Comparison of ENCODE assay signal across 8 cellular contexts in genomic region chr12:51028126-51028810, GRCh38. TPM values are rescaled to one million over a fixed set of nuclear protein-coding genes. Genes with fewer than 3 reads are reported as not detected.
DNase-seq lines count a peak whose midpoint lies in the region; ATAC-seq and TF ChIP-seq lines count a peak whose summit lies in the region.

No MANE protein-coding gene starts in this region.

- H3K9me3 ChIP-seq in NT2/D1 (ENCODE audit: insufficient read depth, low read length) (no peaks in the 10 kb centered on the region), breast epithelium (no peaks in the 10 kb centered on the region), right atrium auricular region (no peaks in the 10 kb centered on the region)

- TF ChIP-seq CTCF in HL-60 (IDR thresholded peaks at IDR 0.05; ENCODE audit: insufficient read depth, low read length) (peak; percentile 33), breast epithelium (IDR thresholded peaks at IDR 0.05) (peak in 2 of 3 donors; percentile 35 to 39), right atrium auricular region (IDR thresholded peaks at IDR 0.05) (peak in 1 of 2 donors; percentile 26)

- no peak overlapping the region for H3K9ac ChIP-seq in NT2/D1 (ENCODE audit: insufficient read length, low read depth)

- intact Hi-C loops in breast epithelium (cut with DNase I; ENCODE audit: low total_unique reads): no loop called here

- no peaks in the 10 kb centered on the region for H3K27me3 ChIP-seq in HL-60 (ENCODE audit: insufficient read depth, poor library complexity, severe bottlenecking)
- no peaks in the 10 kb centered on the region for H3K27me3 ChIP-seq in NT2/D1 (ENCODE audit: insufficient read depth, insufficient read length)
- H3K27me3 ChIP-seq in breast epithelium: no peaks in the 10 kb centered on the region
- no peaks in the 10 kb centered on the region for H3K27me3 ChIP-seq in right atrium auricular region

- DNase-seq in D341Med (ENCODE audit: low spot score) (peak; percentile 58), HL-60 (ENCODE audit: low read depth in 1 of 2, low spot score in 1 of 2) (peak; percentile 73 to 88), NT2/D1 (ENCODE audit: low read depth, low spot score) (peak; percentile 39), breast epithelium (ENCODE audit: low spot score in 2 of 2) (peak in 1 of 2 donors; percentile 64), mesenteric fat pad (ENCODE audit: low spot score) (peak; percentile 55), right atrium auricular region (ENCODE audit: low spot score) (no peak)

- H3K4me1 ChIP-seq in NT2/D1 (ENCODE audit: insufficient read depth, insufficient read length): peaks cover 11% of the 10 kb centered on the region
- H3K4me1 ChIP-seq in breast epithelium: peaks cover 0 to 8% of the 10 kb centered on the region in 2 donors
- peaks cover 0 to 20% of the 10 kb centered on the region in 2 donors for H3K4me1 ChIP-seq in right atrium auricular region

- H3K36me3 ChIP-seq in NT2/D1 (ENCODE audit: insufficient read depth, insufficient read length, low read length) (peaks cover 4% of the 10 kb centered on the region), breast epithelium (no peaks in the 10 kb centered on the region), right atrium auricular region (no peaks in the 10 kb centered on the region)

- no peak for TF ChIP-seq POLR2A in breast epithelium (IDR thresholded peaks at IDR 0.05)

- ATAC-seq in HG03045 (IDR thresholded peaks at IDR 0.05; ENCODE audit: unreplicated experiment): no peak
- ATAC-seq in HG03460 (IDR thresholded peaks at IDR 0.05; ENCODE audit: unreplicated experiment): no peak

- no peak overlapping the region for H3K27ac ChIP-seq in HL-60 (replicated peaks)
- H3K27ac ChIP-seq in breast epithelium: peak overlapping the region; percentile 45 to 50
- no peak overlapping the region for H3K27ac ChIP-seq in right atrium auricular region

- H3K4me3 ChIP-seq in HL-60 (replicated peaks; ENCODE audit: insufficient read depth, low read length): no peak overlapping the region
- H3K4me3 ChIP-seq in NT2/D1 (ENCODE audit: insufficient read length, low read depth): no peak overlapping the region
- peak overlapping the region in 2 of 3 donors; percentile 34 to 55 for H3K4me3 ChIP-seq in breast epithelium
- no peak overlapping the region for H3K4me3 ChIP-seq in right atrium auricular region

RNA-seq across cellular contexts. Expression of gene SLC11A2, which starts 2.1 kb away (rescaled TPM):
- total RNA-seq in breast epithelium (100 to 1,000 TPM in 1 of 3 donors, 10 to 100 TPM in 2; 52.2 to 103 (median 91.0) TPM), mesenteric fat pad (72.0 TPM), right atrium auricular region (10 to 100 TPM; 25.5 to 40.9 TPM)

RNA-seq across cellular contexts. Expression of gene LETMD1, which starts 19.9 kb away (rescaled TPM):
- total RNA-seq in breast epithelium: 10 to 100 TPM; 63.6 to 92.0 (median 82.1) TPM
- 49.1 TPM for total RNA-seq in mesenteric fat pad
- 10 to 100 TPM; 22.8 to 27.2 TPM for total RNA-seq in right atrium auricular region

RNA-seq across cellular contexts. Expression of gene CSRNP2, which starts 55.1 kb away (rescaled TPM):
- total RNA-seq in breast epithelium (10 to 100 TPM; 20.2 to 37.3 (median 35.7) TPM), mesenteric fat pad (33.6 TPM), right atrium auricular region (10 to 100 TPM; 17.1 to 19.4 TPM)

Comparison
In these comparisons a context has a peak if more than half of its experiments do, and no peak if none do; other contexts are left out.
1. H3K27ac ChIP-seq: peak in breast epithelium (2 of 2); none in HL-60 (single experiment) and right atrium auricular region (0 of 2).
2. H3K4me3 ChIP-seq: peak in breast epithelium (2 of 3); none in HL-60 (single experiment), NT2/D1 (single experiment) and right atrium auricular region (0 of 2).